In genomic region chr14:88199882-88200281, GRCh38 we compare ENCODE assay signal across 7 cellular contexts.
"Had no signal": no experiment of that assay in that cellular context is flagged by ENCODE, and none has a peak within 500 bp of the region (broad histone marks: within the 10 kb centered on the region; RNA-seq: fewer than 3 reads in every experiment).

No MANE protein-coding gene starts in this region.

- H3K27ac ChIP-seq: HL-60, KMS-11 had no signal

- H3K4me3 Mint-ChIP-seq: IgD-negative memory B cell had no signal

- H3K9ac ChIP-seq: KMS-11 had no signal

- DNase-seq: IMR-90, KBM-7, KG1 had no signal

- FAIRE-seq: HTR-8/SVneo had no signal

- H3K27ac Mint-ChIP-seq: IgD-negative memory B cell had no signal

- H3K4me1 Mint-ChIP-seq: IgD-negative memory B cell had no signal

- H3K4me2 ChIP-seq: KMS-11 had no signal
